Comparison of ENCODE assay signal across 9 cellular contexts in genomic region chr1:29513357-29513756, GRCh38.
A peak's percentile ranks its signal among the peaks of the same experiment; 100 is the strongest.
DNase-seq lines count a peak whose midpoint lies in the region; ATAC-seq and TF ChIP-seq lines count a peak whose summit lies in the region.
"Had no signal": no experiment of that assay in that cellular context is flagged by ENCODE, and none has a peak within 500 bp of the region (broad histone marks: within the 10 kb centered on the region; RNA-seq: fewer than 3 reads in every experiment).

No MANE protein-coding gene starts in this region.

- intact Hi-C loops in Panc1 (cut with micrococcal nuclease; ENCODE audit: unreplicated experiment): loop anchor here (10.0 kb wide), 1 partner anchor 341 kb away; no protein-coding TSS in a partner anchor

- H3K27me3 ChIP-seq in DND-41 (ENCODE audit: insufficient read depth, low read length, poor library complexity): peaks cover 5% of the 10 kb centered on the region
- peaks cover 12% of the 10 kb centered on the region for H3K27me3 ChIP-seq in Panc1 (ENCODE audit: control insufficient read depth, insufficient read depth, low read length)
- no peaks in the 10 kb centered on the region for H3K27me3 ChIP-seq in osteoblast (ENCODE audit: insufficient read depth, low read length)

- H3K79me2 ChIP-seq in DND-41 (ENCODE audit: insufficient read depth, low read length) (no peaks in the 10 kb centered on the region), osteoblast (ENCODE audit: insufficient read depth, low read length) (no peaks in the 10 kb centered on the region)

- DNase-seq in DND-41 (peak; percentile 8), HK-2 (ENCODE audit: unreplicated experiment) (peak; percentile 63), Panc1 (ENCODE audit: low read depth, low spot score) (peak; percentile 18), fibroblast of gingiva (ENCODE audit: low read depth) (peak; percentile 29), osteoblast (ENCODE audit: insufficient read length, low spot score, missing footprints) (peak; percentile 82)
- DNase-seq in stimulated activated naive CD4-positive, alpha-beta T cell (lab: John Stamatoyannopoulos, UW): no peak

- peaks cover 5% of the 10 kb centered on the region for H4K20me1 ChIP-seq in DND-41 (ENCODE audit: insufficient read depth, low read length)
- H4K20me1 ChIP-seq in osteoblast (ENCODE audit: insufficient read depth, low read length): no peaks in the 10 kb centered on the region

- POLR2A ChIA-PET in Panc1 (lab: Charles Lee): no interaction called here

- H3K9ac ChIP-seq in DND-41 (ENCODE audit: low read depth, low read length): no peak overlapping the region

- in situ Hi-C loops in Panc1 (cut with HindIII; ENCODE audit: low pct_unique_long_range_greater_than_20kb, low sequenced_read_pairs): no loop called here

- no peak overlapping the region for H2AFZ ChIP-seq in DND-41 (ENCODE audit: low read depth, low read length)
- no peak overlapping the region for H2AFZ ChIP-seq in osteoblast (ENCODE audit: low read length)

- H3K4me3 ChIP-seq in DND-41 (ENCODE audit: low read depth in 1 of 2, low read length in 2 of 2) (no peak overlapping the region), Panc1 (ENCODE audit: low read depth in 2 of 2, low read length in 2 of 2) (no peak overlapping the region), osteoblast (ENCODE audit: insufficient read depth, low read length) (no peak overlapping the region)

- H3K4me2 ChIP-seq in DND-41 (ENCODE audit: insufficient read depth, low read length) (no peak overlapping the region), osteoblast (ENCODE audit: insufficient read depth, low read length) (no peak overlapping the region)

- BruUV-seq in Panc1 (replicated peaks; lab: Mats Ljungman, UMichigan): no TSS peak

- H3K9me3 ChIP-seq in DND-41 (ENCODE audit: insufficient read depth, low read length, severe bottlenecking) (no peaks in the 10 kb centered on the region), Panc1 (ENCODE audit: control insufficient read depth, insufficient read depth, low read depth, low read length) (no peaks in the 10 kb centered on the region), osteoblast (ENCODE audit: low read depth, low read length) (no peaks in the 10 kb centered on the region)
- H3K9me3 ChIP-seq: neutrophil had no signal

- H3K36me3 ChIP-seq in DND-41 (ENCODE audit: insufficient read depth, low read length): no peaks in the 10 kb centered on the region
- H3K36me3 ChIP-seq in Panc1 (ENCODE audit: control insufficient read depth, insufficient read depth, low read length): no peaks in the 10 kb centered on the region
- H3K36me3 ChIP-seq in osteoblast (ENCODE audit: insufficient read depth, low read length): no peaks in the 10 kb centered on the region
- H3K36me3 ChIP-seq: neutrophil had no signal

- H3K27ac ChIP-seq in DND-41 (ENCODE audit: low read length): no peak overlapping the region
- H3K27ac ChIP-seq in Panc1 (ENCODE audit: low read length): no peak overlapping the region
- H3K27ac ChIP-seq in osteoblast (ENCODE audit: low read depth, low read length): no peak overlapping the region
- H3K27ac ChIP-seq: neutrophil had no signal

- 0 out of 3 replicates have a peak, but pooled peaks have one; percentile 39 for ATAC-seq in DND-41 (ENCODE audit: insufficient read depth, low read depth)
- ATAC-seq in Panc1: peak; percentile 96
- no peak for ATAC-seq in HG03045 (IDR thresholded peaks at IDR 0.05; ENCODE audit: unreplicated experiment)
- ATAC-seq in GM21737 (IDR thresholded peaks at IDR 0.05; ENCODE audit: unreplicated experiment): no peak

- H3K4me1 ChIP-seq in DND-41 (ENCODE audit: insufficient read depth, low read length) (no peaks in the 10 kb centered on the region), Panc1 (ENCODE audit: control insufficient read depth, insufficient read depth, low read length) (no peaks in the 10 kb centered on the region), osteoblast (ENCODE audit: insufficient read depth, low read length) (no peaks in the 10 kb centered on the region)

- peak; percentile 54 for TF ChIP-seq CTCF in DND-41 (IDR thresholded peaks at IDR 0.05; ENCODE audit: borderline replicate concordance, extremely low read depth, low read length, poor library complexity, severe bottlenecking)
- peak; percentile 80 for TF ChIP-seq CTCF in Panc1 (IDR thresholded peaks at IDR 0.05)
- peak; percentile 85 for TF ChIP-seq CTCF in osteoblast (IDR thresholded peaks at IDR 0.05; ENCODE audit: extremely low read depth, low read depth, low read length)

- CTCF ChIA-PET in Panc1 (lab: Charles Lee): no interaction called here

Comparison
In these comparisons a context has a peak if more than half of its experiments do, and no peak if none do; other contexts are left out.
1. ATAC-seq: peak in DND-41 (single experiment) and Panc1 (single experiment); none in HG03045 (single experiment) and GM21737 (single experiment).
2. DNase-seq: peak in DND-41 (single experiment), HK-2 (single experiment), Panc1 (single experiment), fibroblast of gingiva (single experiment) and osteoblast (single experiment); none in stimulated activated naive CD4-positive, alpha-beta T cell (0 of 6).
3. Peak in every context shown above with its lines, with median percentiles within 50 percentile points of each other: CTCF ChIP-seq.